ENCODE assay signal across 2 cellular contexts in the genomic region with DNA sequence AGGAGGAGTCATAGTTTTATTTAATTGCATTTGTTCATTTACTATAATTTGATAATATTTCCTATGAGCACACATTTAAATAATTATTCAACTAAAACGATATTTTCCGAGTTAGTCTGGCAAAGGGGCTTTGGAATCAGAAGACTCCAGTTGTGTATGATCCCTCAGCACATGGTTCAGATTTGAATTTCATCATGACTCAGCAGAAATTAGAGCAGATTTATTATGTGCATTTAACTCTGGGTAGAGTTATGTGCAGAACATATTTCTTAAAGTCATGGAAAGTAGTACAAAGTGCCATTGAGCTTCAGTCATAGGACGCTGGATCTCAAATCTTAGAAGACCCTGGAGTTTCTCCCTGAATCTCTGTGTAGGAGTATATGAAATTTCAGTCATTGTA.
TF ChIP-seq lines count a peak whose summit lies in the region.

No MANE protein-coding gene starts in this region.

TF ChIP-seq in HepG2, 621 proteins besides CTCF, POLR2A, EP300 and RAD21 (continued from another document):
- TF ChIP-seq, protein P1, sequence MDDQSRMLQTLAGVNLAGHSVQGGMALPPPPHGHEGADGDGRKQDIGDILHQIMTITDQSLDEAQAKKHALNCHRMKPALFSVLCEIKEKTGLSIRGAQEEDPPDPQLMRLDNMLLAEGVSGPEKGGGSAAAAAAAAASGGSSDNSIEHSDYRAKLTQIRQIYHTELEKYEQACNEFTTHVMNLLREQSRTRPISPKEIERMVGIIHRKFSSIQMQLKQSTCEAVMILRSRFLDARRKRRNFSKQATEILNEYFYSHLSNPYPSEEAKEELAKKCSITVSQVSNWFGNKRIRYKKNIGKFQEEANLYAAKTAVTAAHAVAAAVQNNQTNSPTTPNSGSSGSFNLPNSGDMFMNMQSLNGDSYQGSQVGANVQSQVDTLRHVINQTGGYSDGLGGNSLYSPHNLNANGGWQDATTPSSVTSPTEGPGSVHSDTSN (CRISPR knock-in tag; IDR thresholded peaks at IDR 0.05; ENCODE audit: borderline replicate concordance): no peak
- peak; percentile 89 for TF ChIP-seq NFE2L2 (IDR thresholded peaks at IDR 0.05; ENCODE audit: low read length)
- TF ChIP-seq, protein P2, sequence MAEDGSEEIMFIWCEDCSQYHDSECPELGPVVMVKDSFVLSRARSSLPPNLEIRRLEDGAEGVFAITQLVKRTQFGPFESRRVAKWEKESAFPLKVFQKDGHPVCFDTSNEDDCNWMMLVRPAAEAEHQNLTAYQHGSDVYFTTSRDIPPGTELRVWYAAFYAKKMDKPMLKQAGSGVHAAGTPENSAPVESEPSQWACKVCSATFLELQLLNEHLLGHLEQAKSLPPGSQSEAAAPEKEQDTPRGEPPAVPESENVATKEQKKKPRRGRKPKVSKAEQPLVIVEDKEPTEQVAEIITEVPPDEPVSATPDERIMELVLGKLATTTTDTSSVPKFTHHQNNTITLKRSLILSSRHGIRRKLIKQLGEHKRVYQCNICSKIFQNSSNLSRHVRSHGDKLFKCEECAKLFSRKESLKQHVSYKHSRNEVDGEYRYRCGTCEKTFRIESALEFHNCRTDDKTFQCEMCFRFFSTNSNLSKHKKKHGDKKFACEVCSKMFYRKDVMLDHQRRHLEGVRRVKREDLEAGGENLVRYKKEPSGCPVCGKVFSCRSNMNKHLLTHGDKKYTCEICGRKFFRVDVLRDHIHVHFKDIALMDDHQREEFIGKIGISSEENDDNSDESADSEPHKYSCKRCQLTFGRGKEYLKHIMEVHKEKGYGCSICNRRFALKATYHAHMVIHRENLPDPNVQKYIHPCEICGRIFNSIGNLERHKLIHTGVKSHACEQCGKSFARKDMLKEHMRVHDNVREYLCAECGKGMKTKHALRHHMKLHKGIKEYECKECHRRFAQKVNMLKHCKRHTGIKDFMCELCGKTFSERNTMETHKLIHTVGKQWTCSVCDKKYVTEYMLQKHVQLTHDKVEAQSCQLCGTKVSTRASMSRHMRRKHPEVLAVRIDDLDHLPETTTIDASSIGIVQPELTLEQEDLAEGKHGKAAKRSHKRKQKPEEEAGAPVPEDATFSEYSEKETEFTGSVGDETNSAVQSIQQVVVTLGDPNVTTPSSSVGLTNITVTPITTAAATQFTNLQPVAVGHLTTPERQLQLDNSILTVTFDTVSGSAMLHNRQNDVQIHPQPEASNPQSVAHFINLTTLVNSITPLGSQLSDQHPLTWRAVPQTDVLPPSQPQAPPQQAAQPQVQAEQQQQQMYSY (CRISPR knock-in tag; IDR thresholded peaks at IDR 0.05): no peak
- TF ChIP-seq MAFF (IDR thresholded peaks at IDR 0.05; ENCODE audit: low read depth, low read length): peak; percentile 86
- no peak for TF ChIP-seq ZBTB42 (CRISPR knock-in tag; IDR thresholded peaks at IDR 0.05)
- TF ChIP-seq ZNF501 (CRISPR knock-in tag; IDR thresholded peaks at IDR 0.05): no peak
- peak; percentile 90 to 93 for TF ChIP-seq MAFK (conservative IDR thresholded peaks at IDR 0.05 in 1 of 2, IDR thresholded peaks at IDR 0.05 in 1 of 2; ENCODE audit: low read length in 2 of 2)
- TF ChIP-seq XRCC5 (optimal IDR thresholded peaks at IDR 0.05; ENCODE audit: low read length): no peak
- TF ChIP-seq MEF2D (CRISPR knock-in tag; IDR thresholded peaks at IDR 0.05): no peak
- no peak for TF ChIP-seq ZNF496 (CRISPR knock-in tag; IDR thresholded peaks at IDR 0.05; ENCODE audit: insufficient replicate concordance)
- no peak for TF ChIP-seq ZNF749 (CRISPR knock-in tag; IDR thresholded peaks at IDR 0.05; ENCODE audit: borderline replicate concordance)
- no peak for TF ChIP-seq RBFOX2 (IDR thresholded peaks at IDR 0.05; ENCODE audit: low read depth, low read length)
- TF ChIP-seq ZNF17 (CRISPR knock-in tag; IDR thresholded peaks at IDR 0.05): no peak
- no peak for TF ChIP-seq EEA1 (CRISPR knock-in tag; IDR thresholded peaks at IDR 0.05; ENCODE audit: borderline replicate concordance)
- TF ChIP-seq, protein P3, sequence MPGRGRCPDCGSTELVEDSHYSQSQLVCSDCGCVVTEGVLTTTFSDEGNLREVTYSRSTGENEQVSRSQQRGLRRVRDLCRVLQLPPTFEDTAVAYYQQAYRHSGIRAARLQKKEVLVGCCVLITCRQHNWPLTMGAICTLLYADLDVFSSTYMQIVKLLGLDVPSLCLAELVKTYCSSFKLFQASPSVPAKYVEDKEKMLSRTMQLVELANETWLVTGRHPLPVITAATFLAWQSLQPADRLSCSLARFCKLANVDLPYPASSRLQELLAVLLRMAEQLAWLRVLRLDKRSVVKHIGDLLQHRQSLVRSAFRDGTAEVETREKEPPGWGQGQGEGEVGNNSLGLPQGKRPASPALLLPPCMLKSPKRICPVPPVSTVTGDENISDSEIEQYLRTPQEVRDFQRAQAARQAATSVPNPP (CRISPR knock-in tag; IDR thresholded peaks at IDR 0.05): no peak
- no peak for TF ChIP-seq CBFB (CRISPR knock-in tag; IDR thresholded peaks at IDR 0.05)
- TF ChIP-seq, protein P4, sequence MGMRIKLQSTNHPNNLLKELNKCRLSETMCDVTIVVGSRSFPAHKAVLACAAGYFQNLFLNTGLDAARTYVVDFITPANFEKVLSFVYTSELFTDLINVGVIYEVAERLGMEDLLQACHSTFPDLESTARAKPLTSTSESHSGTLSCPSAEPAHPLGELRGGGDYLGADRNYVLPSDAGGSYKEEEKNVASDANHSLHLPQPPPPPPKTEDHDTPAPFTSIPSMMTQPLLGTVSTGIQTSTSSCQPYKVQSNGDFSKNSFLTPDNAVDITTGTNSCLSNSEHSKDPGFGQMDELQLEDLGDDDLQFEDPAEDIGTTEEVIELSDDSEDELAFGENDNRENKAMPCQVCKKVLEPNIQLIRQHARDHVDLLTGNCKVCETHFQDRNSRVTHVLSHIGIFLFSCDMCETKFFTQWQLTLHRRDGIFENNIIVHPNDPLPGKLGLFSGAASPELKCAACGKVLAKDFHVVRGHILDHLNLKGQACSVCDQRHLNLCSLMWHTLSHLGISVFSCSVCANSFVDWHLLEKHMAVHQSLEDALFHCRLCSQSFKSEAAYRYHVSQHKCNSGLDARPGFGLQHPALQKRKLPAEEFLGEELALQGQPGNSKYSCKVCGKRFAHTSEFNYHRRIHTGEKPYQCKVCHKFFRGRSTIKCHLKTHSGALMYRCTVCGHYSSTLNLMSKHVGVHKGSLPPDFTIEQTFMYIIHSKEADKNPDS (CRISPR knock-in tag; IDR thresholded peaks at IDR 0.05): no peak

TF ChIP-seq in H1, 55 proteins besides CTCF, POLR2A, EP300 and RAD21 (continued from another document):
- TF ChIP-seq BACH1 (IDR thresholded peaks at IDR 0.05; ENCODE audit: low read length): peak; percentile 75
